ENCODE assay signal across 8 cellular contexts in genomic region chr21:32410916-32411315, GRCh38. TPM values are rescaled to one million over a fixed set of nuclear protein-coding genes. Genes with fewer than 3 reads are reported as not detected.
DNase-seq lines count a peak whose midpoint lies in the region; ATAC-seq and TF ChIP-seq lines count a peak whose summit lies in the region.
"Had no signal": no experiment of that assay in that cellular context is flagged by ENCODE, and none has a peak within 500 bp of the region (broad histone marks: within the 10 kb centered on the region; RNA-seq: fewer than 3 reads in every experiment).

No MANE protein-coding gene starts in this region.

- H3K27me3 ChIP-seq in iPS-15b (ENCODE audit: control insufficient read depth, insufficient read depth, low read length): peaks cover 60% of the 10 kb centered on the region
- H3K27me3 ChIP-seq in endodermal cell (ENCODE audit: control insufficient read depth, insufficient read depth, low read length, poor library complexity, severe bottlenecking): peaks cover 73% of the 10 kb centered on the region
- H3K27me3 ChIP-seq in Caco-2 (replicated peaks; ENCODE audit: control insufficient read depth, insufficient read depth, low read length): peaks cover 3% of the 10 kb centered on the region; the same call in 1 of the 2 replicates

- DNase-seq in HFFc6 (no peak), endodermal cell (no peak), GM10266 (ENCODE audit: extremely low spot score) (no peak), Caco-2 (no peak)

- CTCF ChIA-PET in Caco-2 (lab: Charles Lee): no interaction called here

- H3K4me1 ChIP-seq in iPS-15b (ENCODE audit: control insufficient read depth, insufficient read depth, low read length): peaks cover 22% of the 10 kb centered on the region
- no peaks in the 10 kb centered on the region for H3K4me1 ChIP-seq in endodermal cell (ENCODE audit: control insufficient read depth, insufficient read depth, low read length)
- peaks cover 16% of the 10 kb centered on the region for H3K4me1 ChIP-seq in Caco-2

- H3K4me1 Mint-ChIP-seq in HFFc6 (ENCODE audit: low read depth): peaks cover 39% of the 10 kb centered on the region
- peaks cover 42% of the 10 kb centered on the region for H3K4me1 Mint-ChIP-seq in activated naive CD8-positive, alpha-beta T cell (ENCODE audit: low read depth)
- peaks cover 14% of the 10 kb centered on the region for H3K4me1 Mint-ChIP-seq in stimulated activated memory B cell treated with anti-CD40 and anti-IgM and Interleukin-4, amounts not matched to agents 10 μg/mL and 1 μg/mL and 100 μg/mL, for 72 hours
- H3K4me1 Mint-ChIP-seq in endodermal cell: peaks cover 7% of the 10 kb centered on the region
- peaks cover 6% of the 10 kb centered on the region for H3K4me1 Mint-ChIP-seq in Caco-2 (ENCODE audit: low read depth, unreplicated experiment)

- H3K9ac ChIP-seq in iPS-15b (ENCODE audit: low read depth, low read length): no peak overlapping the region
- H3K9ac ChIP-seq in endodermal cell (ENCODE audit: extremely low read depth, low read length, poor library complexity, severe bottlenecking): no peak overlapping the region

- WGBS in endodermal cell (ENCODE audit: insufficient coverage in 1 of 2, insufficient read length in 1 of 2), 2 experiments: 97 to 100% methylated on average over 3 to 5 of the region's 5 CpGs

- no peak for ATAC-seq in stimulated activated memory B cell treated with anti-CD40 and anti-IgM and Interleukin-4, amounts not matched to agents 10 μg/mL and 1 μg/mL and 100 μg/mL, for 72 hours

- H3K27ac ChIP-seq in endodermal cell (ENCODE audit: low read depth, low read length): no peak overlapping the region
- H3K27ac ChIP-seq: cardiac muscle cell had no signal

- no TSS peak for BruUV-seq in Caco-2 (replicated peaks; lab: Mats Ljungman, UMichigan)

- H3K4me3 Mint-ChIP-seq in HFFc6 (peak overlapping the region; percentile 93), endodermal cell (no peak overlapping the region), Caco-2 (ENCODE audit: unreplicated experiment) (no peak overlapping the region)
- H3K4me3 Mint-ChIP-seq in activated naive CD8-positive, alpha-beta T cell: peak overlapping the region; percentile 95
- peak overlapping the region; percentile 42 for H3K4me3 Mint-ChIP-seq in stimulated activated memory B cell treated with anti-CD40 and anti-IgM and Interleukin-4, amounts not matched to agents 10 μg/mL and 1 μg/mL and 100 μg/mL, for 72 hours

- H3K27ac Mint-ChIP-seq in HFFc6: peak overlapping the region; percentile 86; the same call in 1 of the 2 replicates
- peak overlapping the region; percentile 94 for H3K27ac Mint-ChIP-seq in activated naive CD8-positive, alpha-beta T cell
- no peak overlapping the region for H3K27ac Mint-ChIP-seq in stimulated activated memory B cell treated with anti-CD40 and anti-IgM and Interleukin-4, amounts not matched to agents 10 μg/mL and 1 μg/mL and 100 μg/mL, for 72 hours
- H3K27ac Mint-ChIP-seq in endodermal cell: no peak overlapping the region
- no peak overlapping the region for H3K27ac Mint-ChIP-seq in Caco-2 (ENCODE audit: unreplicated experiment)

- POLR2A ChIA-PET in Caco-2 (lab: Charles Lee): no interaction called here

- H3K36me3 Mint-ChIP-seq in HFFc6 (ENCODE audit: low read depth) (no peaks in the 10 kb centered on the region), endodermal cell (ENCODE audit: low read depth) (no peaks in the 10 kb centered on the region), Caco-2 (ENCODE audit: insufficient read depth, unreplicated experiment) (peaks cover 6% of the 10 kb centered on the region)
- H3K36me3 Mint-ChIP-seq in activated naive CD8-positive, alpha-beta T cell: no peaks in the 10 kb centered on the region
- no peaks in the 10 kb centered on the region for H3K36me3 Mint-ChIP-seq in stimulated activated memory B cell treated with anti-CD40 and anti-IgM and Interleukin-4, amounts not matched to agents 10 μg/mL and 1 μg/mL and 100 μg/mL, for 72 hours

- TF ChIP-seq CTCF in HFFc6 (IDR thresholded peaks at IDR 0.05) (no peak), endodermal cell (conservative IDR thresholded peaks at IDR 0.05) (no peak), GM10266 (IDR thresholded peaks at IDR 0.05; ENCODE audit: control insufficient read depth, insufficient read depth, low read depth, missing control alignments) (no peak), Caco-2 (IDR thresholded peaks at IDR 0.05; ENCODE audit: insufficient read depth in 1 of 2, low read depth in 1 of 2, low read length in 1 of 2, severe bottlenecking in 1 of 2, unreplicated experiment in 1 of 2) (no peak)

- intact Hi-C loops in Caco-2 (cut with micrococcal nuclease; ENCODE audit: unreplicated experiment): no loop called here

- no peaks in the 10 kb centered on the region for H3K9me3 ChIP-seq in iPS-15b (ENCODE audit: control insufficient read depth, insufficient read depth, low read length)
- no peaks in the 10 kb centered on the region for H3K9me3 ChIP-seq in endodermal cell (ENCODE audit: control insufficient read depth, low read length)
- no peaks in the 10 kb centered on the region for H3K9me3 ChIP-seq in Caco-2

- H3K9me3 Mint-ChIP-seq in HFFc6 (no peaks in the 10 kb centered on the region), endodermal cell (no peaks in the 10 kb centered on the region), Caco-2 (ENCODE audit: unreplicated experiment) (no peaks in the 10 kb centered on the region)
- no peaks in the 10 kb centered on the region for H3K9me3 Mint-ChIP-seq in activated naive CD8-positive, alpha-beta T cell (ENCODE audit: low read depth)
- no peaks in the 10 kb centered on the region for H3K9me3 Mint-ChIP-seq in stimulated activated memory B cell treated with anti-CD40 and anti-IgM and Interleukin-4, amounts not matched to agents 10 μg/mL and 1 μg/mL and 100 μg/mL, for 72 hours

- H3K36me3 ChIP-seq in iPS-15b (ENCODE audit: control insufficient read depth, insufficient read depth, low read length) (no peaks in the 10 kb centered on the region), endodermal cell (ENCODE audit: control insufficient read depth, insufficient read depth, low read length) (no peaks in the 10 kb centered on the region), Caco-2 (ENCODE audit: control insufficient read depth, insufficient read depth, low read length) (no peaks in the 10 kb centered on the region)
- H3K36me3 ChIP-seq: cardiac muscle cell had no signal

- H3K27me3 Mint-ChIP-seq in HFFc6 (ENCODE audit: insufficient read depth) (peaks cover 2% of the 10 kb centered on the region; the same call in 1 of the 2 replicates), endodermal cell (ENCODE audit: insufficient read depth) (peaks cover 74% of the 10 kb centered on the region), Caco-2 (ENCODE audit: insufficient read depth, unreplicated experiment) (peaks cover 32% of the 10 kb centered on the region)
- no peaks in the 10 kb centered on the region for H3K27me3 Mint-ChIP-seq in activated naive CD8-positive, alpha-beta T cell
- peaks cover 56% of the 10 kb centered on the region for H3K27me3 Mint-ChIP-seq in stimulated activated memory B cell treated with anti-CD40 and anti-IgM and Interleukin-4, amounts not matched to agents 10 μg/mL and 1 μg/mL and 100 μg/mL, for 72 hours

- H3K4me3 ChIP-seq in iPS-15b (ENCODE audit: low read depth, low read length): peak overlapping the region; percentile 67
- H3K4me3 ChIP-seq in endodermal cell (ENCODE audit: low read length): no peak overlapping the region
- no peak overlapping the region for H3K4me3 ChIP-seq in Caco-2 (ENCODE audit: low read depth, low read length)

RNA-seq across cellular contexts. Expression of gene EVA1C, which starts 1.6 kb away (rescaled TPM):
- 10 to 100 TPM in 4 of 6 experiments, 1 to 10 TPM in 2; 2.7 to 13.8 (median 11.3) TPM for total RNA-seq in HFFc6 (2021; fragmentation: NEBNext Ultra II Directional; extraction: Animal tissue kit (Norgen Biotek cat#: 25700))
- total RNA-seq in endodermal cell: under 1 TPM in 1 of 2 donors, not detected in 1; 0.68 TPM
- 1.1 TPM for polyA plus RNA-seq in endodermal cell (2013, experiment 1 of 2)
- 0.95 TPM for polyA plus RNA-seq in endodermal cell (2013, experiment 2 of 2)
- total RNA-seq in Caco-2 (2022): not detected in 2 replicates
- polyA plus RNA-seq: cardiac muscle cell had no signal

RNA-seq across cellular contexts. Expression of gene URB1, which starts 18.1 kb away (rescaled TPM):
- 10 to 100 TPM; 18.4 to 27.0 (median 22.4) TPM for total RNA-seq in HFFc6 (2021; fragmentation: NEBNext Ultra II Directional; extraction: Animal tissue kit (Norgen Biotek cat#: 25700))
- total RNA-seq in endodermal cell (10 to 100 TPM in 1 of 2 donors, 1 to 10 TPM in 1; 9.4 to 14.0 TPM), Caco-2 (2022) (17.1 and 21.1 TPM in 2 replicates)
- 9.7 TPM for polyA plus RNA-seq in endodermal cell (2013, experiment 1 of 2)
- polyA plus RNA-seq in endodermal cell (2013, experiment 2 of 2): 9.0 TPM

Comparison
In these comparisons a context has a peak if more than half of its experiments do, and no peak if none do; other contexts are left out.
1. H3K27ac Mint-ChIP-seq: peak in HFFc6 (single experiment) and activated naive CD8-positive, alpha-beta T cell (single experiment); none in stimulated activated memory B cell treated with anti-CD40 and anti-IgM and Interleukin-4, amounts not matched to agents 10 μg/mL and 1 μg/mL and 100 μg/mL, for 72 hours (single experiment), endodermal cell (single experiment) and Caco-2 (single experiment).
2. H3K4me3 Mint-ChIP-seq: peak in HFFc6 (single experiment), activated naive CD8-positive, alpha-beta T cell (single experiment) and stimulated activated memory B cell treated with anti-CD40 and anti-IgM and Interleukin-4, amounts not matched to agents 10 μg/mL and 1 μg/mL and 100 μg/mL, for 72 hours (single experiment); none in endodermal cell (single experiment) and Caco-2 (single experiment).